In genomic region chr7:86995052-86995725, GRCh38 we compare ENCODE assay signal across 1 cellular context.
TF ChIP-seq lines count a peak whose summit lies in the region.

No MANE protein-coding gene starts in this region.

TF ChIP-seq in K562, 482 proteins besides CTCF, POLR2A, EP300 and RAD21 (continued from another document and continues in another):
- TF ChIP-seq PKNOX1 (IDR thresholded peaks at IDR 0.05) (peak; percentile 71), BACH1 (tag; IDR thresholded peaks at IDR 0.05) (no peak; the same call in 1 of the 2 replicates), DEAF1 (CRISPR knock-in tag; IDR thresholded peaks at IDR 0.05) (0 out of 2 replicates have a peak, but pooled peaks have one; percentile 17), TAF15 (IDR thresholded peaks at IDR 0.05; ENCODE audit: low read depth, low read length) (no peak), HMBOX1 (IDR thresholded peaks at IDR 0.05) (0 out of 2 replicates have a peak, but pooled peaks have one; percentile 56), SMAD4 (CRISPR knock-in tag; conservative IDR thresholded peaks at IDR 0.05) (peak; percentile 21), SMARCA4 (IDR thresholded peaks at IDR 0.05) (peak; percentile 33; the same call in 1 of the 2 replicates), CEBPB (tag; IDR thresholded peaks at IDR 0.05) (peak; percentile 87), MEF2D (tag; conservative IDR thresholded peaks at IDR 0.05; ENCODE audit: low read depth) (0 out of 2 replicates have a peak, but pooled peaks have one; percentile 24), NFXL1 (CRISPR knock-in tag; IDR thresholded peaks at IDR 0.05) (0 out of 2 replicates have a peak, but pooled peaks have one; percentile 59), HNRNPH1 (optimal IDR thresholded peaks at IDR 0.05; ENCODE audit: low read depth, low read length) (no peak), MED1 (CRISPR knock-in tag; IDR thresholded peaks at IDR 0.05; ENCODE audit: borderline replicate concordance) (no peak), POLR2H (tag; IDR thresholded peaks at IDR 0.05; ENCODE audit: low read depth) (peak; percentile 64; the same call in 1 of the 2 replicates), HMG20B (CRISPR knock-in tag; IDR thresholded peaks at IDR 0.05) (0 out of 2 replicates have a peak, but pooled peaks have one; percentile 56), CTCFL (IDR thresholded peaks at IDR 0.05; ENCODE audit: borderline replicate concordance, insufficient read depth, low read depth, low read length, poor library complexity, severe bottlenecking) (no peak), ATF4 (CRISPR knock-in tag; IDR thresholded peaks at IDR 0.05) (peak; percentile 91), ETS2 (tag; IDR thresholded peaks at IDR 0.05; ENCODE audit: borderline replicate concordance, poor library complexity, severe bottlenecking) (no peak), TCF3 (CRISPR knock-in tag; IDR thresholded peaks at IDR 0.05) (no peak), MEIS2 (IDR thresholded peaks at IDR 0.05; ENCODE audit: partially characterized antibody) (peak; percentile 61), E2F4 (CRISPR knock-in tag; IDR thresholded peaks at IDR 0.05; ENCODE audit: low read depth) (no peak), CREB3 (tag; conservative IDR thresholded peaks at IDR 0.05; ENCODE audit: low read depth) (no peak), POU5F1 (IDR thresholded peaks at IDR 0.05; ENCODE audit: borderline replicate concordance, low read depth, low read length, partially characterized antibody) (no peak), TRIM24 (IDR thresholded peaks at IDR 0.05) (peak; percentile 83 to 92), ZNF589 (CRISPR knock-in tag; IDR thresholded peaks at IDR 0.05; ENCODE audit: low read depth) (peak; percentile 55; the same call in 1 of the 2 replicates), IRF1 (CRISPR knock-in tag; IDR thresholded peaks at IDR 0.05; ENCODE audit: borderline replicate concordance) (no peak), ZNF766 (CRISPR knock-in tag; conservative IDR thresholded peaks at IDR 0.05) (no peak; the same call in 1 of the 2 replicates), MBD1 (CRISPR knock-in tag; IDR thresholded peaks at IDR 0.05) (peak; percentile 64; the same call in 1 of the 2 replicates), NFRKB (IDR thresholded peaks at IDR 0.05; ENCODE audit: low read depth) (0 out of 2 replicates have a peak, but pooled peaks have one; percentile 49), DMBX1 (CRISPR knock-in tag; IDR thresholded peaks at IDR 0.05; ENCODE audit: borderline replicate concordance) (0 out of 2 replicates have a peak, but pooled peaks have one; percentile 35), POLR2AphosphoS2 (IDR thresholded peaks at IDR 0.05; ENCODE audit: low read length) (no peak), ZNF592 (IDR thresholded peaks at IDR 0.05) (peak; percentile 20; the same call in 1 of the 2 replicates), PBX2 (CRISPR knock-in tag; IDR thresholded peaks at IDR 0.05; ENCODE audit: low read depth) (no peak), PBX2 (tag; conservative IDR thresholded peaks at IDR 0.05; ENCODE audit: low read depth) (peak; percentile 26), MTA1 (IDR thresholded peaks at IDR 0.05; ENCODE audit: borderline replicate concordance) (0 out of 2 replicates have a peak, but pooled peaks have one; percentile 24), DPF2 (IDR thresholded peaks at IDR 0.05) (peak; percentile 21; the same call in 1 of the 2 replicates), HDAC6 (IDR thresholded peaks at IDR 0.05; ENCODE audit: low read depth, low read length) (no peak), CXXC5 (CRISPR knock-in tag; IDR thresholded peaks at IDR 0.05) (peak; percentile 56), CEBPG (CRISPR knock-in tag; IDR thresholded peaks at IDR 0.05) (peak; percentile 79), CEBPG (tag; conservative IDR thresholded peaks at IDR 0.05 in 1 of 2, IDR thresholded peaks at IDR 0.05 in 1 of 2) (peak; percentile 97 to 98)
